8 cellular contexts compared by ENCODE assay signal in genomic region chr18:23422751-23423418, GRCh38. TPM values are rescaled to one million over a fixed set of nuclear protein-coding genes. Genes with fewer than 3 reads are reported as not detected.
DNase-seq lines count a peak whose midpoint lies in the region; ATAC-seq and TF ChIP-seq lines count a peak whose summit lies in the region.

No MANE protein-coding gene starts in this region.

- H3K9me2 ChIP-seq in HCT116 (ENCODE audit: insufficient read depth), result no peaks in the 10 kb centered on the region

- no peak for TF ChIP-seq RAD21 in HCT116 (IDR thresholded peaks at IDR 0.05; ENCODE audit: low read depth)

- H4K20me1 ChIP-seq in HCT116 (ENCODE audit: insufficient read depth), result no peaks in the 10 kb centered on the region

- no peaks in the 10 kb centered on the region for H3K27me3 ChIP-seq in HCT116 (ENCODE audit: insufficient read depth, low read length)

- CTCF ChIA-PET in HCT116 (lab: Charles Lee), result interaction anchor here (0.6 to 1.1 kb wide), 3 partner anchors 11 to 328 kb away, joined by 3 to 7 read pairs (median 3); no protein-coding TSS in a partner anchor

- POLR2A ChIA-PET in HCT116 (lab: Charles Lee), result no interaction called here

- RAD21 ChIA-PET in HCT116 (lab: Charles Lee; ENCODE audit: low non-redundant PET in 1 of 2, low total read pairs in 2 of 2, uncharacterized antibody in 2 of 2, unreplicated experiment in 2 of 2), result no interaction called here

- no peak overlapping the region for H3K4me3 ChIP-seq in HCT116 (replicated peaks in 1 of 2; ENCODE audit: low read depth in 1 of 2, low read length in 2 of 2)

- intact Hi-C loops in HCT116 (cut with micrococcal nuclease), result no loop called here
- intact Hi-C loops in left colon (cut with DNase I, micrococcal nuclease), result no loop called here

- BruUV-seq in HCT116 (replicated peaks; lab: Mats Ljungman, UMichigan), result no TSS peak

- peaks cover 16 to 20% of the 10 kb centered on the region in 2 experiments for H3K4me1 ChIP-seq in HCT116 (ENCODE audit: control insufficient read depth in 1 of 2, insufficient read depth in 2 of 2, low read length in 2 of 2)

- DNase-seq in SIG-M5 treated with dmso at 0.1 percent for 504 hours (lab: John Stamatoyannopoulos, UW; ENCODE audit: unreplicated experiment) (peak; percentile 61), SIG-M5 (lab: John Stamatoyannopoulos, UW) (no peak), HCT116 (ENCODE audit: low read depth, low spot score) (peak; percentile 78), KBM-7 (peak; percentile 64), UCSD-AML1 (lab: John Stamatoyannopoulos, UW; ENCODE audit: unreplicated experiment) (peak; percentile 25), left colon (peak; percentile 72 to 87), NCI-H748 treated with DMSO at 0.1 percent for 48 hours (lab: John Stamatoyannopoulos, UW) (no peak)
- DNase-seq in activated effector memory CD4-positive, alpha-beta T cell treated with anti-CD3 and anti-CD28 coated beads, Interleukin-2, amount 50 U/mL, for 16 hours, result no peak

- H3K79me2 ChIP-seq in HCT116 (ENCODE audit: insufficient read depth, low read length), result 0 out of 2 replicates have a peak, but pooled peaks cover 3% of the 10 kb centered on the region

- no peak overlapping the region for H3K9ac ChIP-seq in HCT116 (ENCODE audit: low read length)

- in situ Hi-C loops in KBM-7 (cut with MboI; ENCODE audit: low pct_unique_long_range_greater_than_20kb, low sequenced_read_pairs), result loop anchor here (25.0 kb wide), 1 partner anchor 611 kb away; no protein-coding TSS in a partner anchor

- no peaks in the 10 kb centered on the region for H3K9me3 ChIP-seq in HCT116 (ENCODE audit: control insufficient read depth in 1 of 2, insufficient read depth in 1 of 2, low read depth in 1 of 2, low read length in 2 of 2)

- no peak for TF ChIP-seq POLR2A in HCT116 (IDR thresholded peaks at IDR 0.05; ENCODE audit: borderline replicate concordance, extremely low read depth, insufficient read depth, insufficient read length)

- H3K27ac ChIP-seq in HCT116 (ENCODE audit: low read depth, low read length), result peak overlapping the region; percentile 36; the same call in 1 of the 2 replicates

- peak; percentile 95 for ATAC-seq in HCT116
- peak; percentile 90 for ATAC-seq in left colon

- no peak overlapping the region for H2AFZ ChIP-seq in HCT116 (ENCODE audit: low read depth, low read length, poor library complexity, severe bottlenecking)

- no peaks in the 10 kb centered on the region for H3K36me3 ChIP-seq in HCT116 (ENCODE audit: control insufficient read depth in 1 of 2, insufficient read depth in 2 of 2, low read length in 2 of 2)

- H3K4me2 ChIP-seq in HCT116 (ENCODE audit: low read length), result peak overlapping the region; percentile 52

- TF ChIP-seq CTCF in HCT116 (IDR thresholded peaks at IDR 0.05 in 2 of 3, conservative IDR thresholded peaks at IDR 0.05 in 1 of 3; ENCODE audit: borderline replicate concordance in 1 of 3, insufficient read depth in 1 of 3, low read depth in 2 of 3, low read length in 2 of 3), result no peak

TF ChIP-seq in HCT116, 20 proteins besides CTCF, POLR2A, EP300 and RAD21:
- TF ChIP-seq SP1 (IDR thresholded peaks at IDR 0.05; ENCODE audit: low read depth) (peak; percentile 80), TCF7L2 (IDR thresholded peaks at IDR 0.05; ENCODE audit: borderline replicate concordance, extremely low read depth, insufficient read depth, insufficient read length) (no peak), ELF1 (IDR thresholded peaks at IDR 0.05; ENCODE audit: borderline replicate concordance, low read depth) (no peak), SIN3A (IDR thresholded peaks at IDR 0.05; ENCODE audit: low read depth) (peak; percentile 96), JUND (IDR thresholded peaks at IDR 0.05) (peak; percentile 77), ZFX (IDR thresholded peaks at IDR 0.05) (no peak), REST (IDR thresholded peaks at IDR 0.05; ENCODE audit: low read depth) (no peak), ZBTB33 (IDR thresholded peaks at IDR 0.05; ENCODE audit: extremely low read depth, insufficient replicate concordance, low read length) (no peak), EZH2 (IDR thresholded peaks at IDR 0.05) (no peak), CEBPB (IDR thresholded peaks at IDR 0.05; ENCODE audit: low read depth) (peak; percentile 99), POLR2AphosphoS5 (IDR thresholded peaks at IDR 0.05; ENCODE audit: low read depth, low read length) (no peak), MAX (IDR thresholded peaks at IDR 0.05) (peak; percentile 67), SRF (IDR thresholded peaks at IDR 0.05; ENCODE audit: low read depth) (no peak), EZH2phosphoT487 (IDR thresholded peaks at IDR 0.05; ENCODE audit: borderline replicate concordance) (no peak), YY1 (IDR thresholded peaks at IDR 0.05; ENCODE audit: extremely low read depth, insufficient replicate concordance, low read depth, low read length) (no peak), ATF3 (IDR thresholded peaks at IDR 0.05) (no peak), CBX3 (IDR thresholded peaks at IDR 0.05; ENCODE audit: low read depth) (peak; percentile 81), FOSL1 (IDR thresholded peaks at IDR 0.05; ENCODE audit: low read depth) (peak; percentile 66), EGR1 (IDR thresholded peaks at IDR 0.05; ENCODE audit: low read depth) (no peak)

RNA-seq across cellular contexts. Expression of gene RIOK3, which starts 30.2 kb away (rescaled TPM):
- 42.5 TPM for total RNA-seq in HCT116 (2021; ENCODE audit: unreplicated experiment)
- 46.4 and 54.2 TPM in 2 replicates for polyA plus RNA-seq in HCT116 (2012)
- total RNA-seq in left colon, result 100 to 1,000 TPM; 172 to 181 TPM

Comparison
In these comparisons a context has a peak if more than half of its experiments do, and no peak if none do; other contexts are left out.
1. DNase-seq: peak in SIG-M5 treated with dmso at 0.1 percent for 504 hours (single experiment), HCT116 (single experiment), KBM-7 (single experiment), UCSD-AML1 (single experiment) and left colon (2 of 2); none in SIG-M5 (single experiment), NCI-H748 treated with DMSO at 0.1 percent for 48 hours (single experiment) and activated effector memory CD4-positive, alpha-beta T cell treated with anti-CD3 and anti-CD28 coated beads, Interleukin-2, amount 50 U/mL, for 16 hours (single experiment).